ENCODE assay signal across 16 cellular contexts in the genomic region with DNA sequence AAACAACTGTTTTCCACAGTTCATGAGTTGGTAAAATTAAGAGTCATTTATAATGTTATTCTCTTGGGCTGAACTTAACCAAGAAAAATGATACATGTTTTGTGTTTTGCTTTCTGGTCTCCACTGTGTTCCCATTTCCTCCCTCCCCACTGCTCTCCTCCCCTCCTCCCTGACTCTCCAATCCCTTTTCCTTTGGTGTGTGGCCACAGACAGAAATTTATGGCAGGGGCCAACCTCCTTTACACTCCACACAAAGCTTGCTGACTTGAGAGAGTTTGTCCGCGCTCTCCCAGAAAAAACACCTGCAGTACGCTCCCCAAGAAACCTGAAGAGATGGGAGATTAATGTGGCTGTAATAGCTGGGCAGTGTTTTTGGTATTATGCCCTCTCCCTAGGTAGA.
"Had no signal": no experiment of that assay in that cellular context is flagged by ENCODE, and none has a peak within 500 bp of the region (broad histone marks: within the 10 kb centered on the region; RNA-seq: fewer than 3 reads in every experiment).

No MANE protein-coding gene starts in this region.

- H3K36me3 Mint-ChIP-seq: natural killer cell treated with Interleukin-12 subunit alpha and Interleukin-12 subunit beta and Interleukin-15 and Interleukin-18, amount 100 ng/mL, for 72 hours had no signal

- H3K4me3 Mint-ChIP-seq: memory B cell; natural killer cell treated with Interleukin-12 subunit alpha and Interleukin-12 subunit beta and Interleukin-15 and Interleukin-18, amount 100 ng/mL, for 72 hours had no signal

- H3K27ac Mint-ChIP-seq: memory B cell; natural killer cell treated with Interleukin-12 subunit alpha and Interleukin-12 subunit beta and Interleukin-15 and Interleukin-18, amount 100 ng/mL, for 72 hours had no signal

- H3K9me3 Mint-ChIP-seq: memory B cell; natural killer cell treated with Interleukin-12 subunit alpha and Interleukin-12 subunit beta and Interleukin-15 and Interleukin-18, amount 100 ng/mL, for 72 hours had no signal

- DNase-seq: effector memory CD4-positive, alpha-beta T cell; gastrocnemius medialis; heart right ventricle; hypothalamus; kidney glomerular epithelial cell; midbrain; nucleus accumbens; ovary; small intestine; stimulated activated CD4-positive, alpha-beta T cell treated with anti-CD3 and anti-CD28 coated beads, Interleukin-12 subunit alpha, Interleukin-12 subunit beta, amount 100 ng/mL, for 4 hours; stimulated activated naive CD4-positive, alpha-beta T cell treated with Interleukin-2 at 50 U/mL for 16 hours; trophoblast cell had no signal

- H3K27me3 Mint-ChIP-seq: memory B cell had no signal

- ATAC-seq: esophagus mucosa; gastrocnemius medialis; heart right ventricle; left lobe of liver; natural killer cell treated with Interleukin-12 subunit alpha and Interleukin-12 subunit beta and Interleukin-15 and Interleukin-18, amount 100 ng/mL, for 72 hours had no signal

- H3K4me1 Mint-ChIP-seq: memory B cell had no signal
